ENCODE assay signal across 25 cellular contexts in the genomic region with DNA sequence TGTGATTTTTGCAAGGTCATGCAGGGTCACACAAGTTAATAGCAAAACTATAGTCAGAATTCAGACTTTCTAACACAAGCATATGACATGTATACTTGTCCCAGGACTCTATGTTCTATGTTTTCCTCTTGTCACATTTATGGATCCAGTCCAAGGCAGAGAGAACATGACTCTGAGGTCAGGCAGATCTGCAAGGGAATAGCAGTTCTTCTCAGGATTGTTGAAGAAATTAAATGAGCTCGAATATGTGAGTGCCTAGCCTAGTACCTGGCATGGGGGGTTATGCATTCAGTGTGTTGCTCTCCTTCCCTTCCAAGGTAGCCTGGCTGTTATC. TPM values are rescaled to one million over a fixed set of nuclear protein-coding genes. Genes with fewer than 3 reads are reported as not detected.
DNase-seq lines count a peak whose midpoint lies in the region; ATAC-seq, FAIRE-seq and TF ChIP-seq lines count a peak whose summit lies in the region.
"Had no signal": no experiment of that assay in that cellular context is flagged by ENCODE, and none has a peak within 500 bp of the region (broad histone marks: within the 10 kb centered on the region; RNA-seq: fewer than 3 reads in every experiment).

No MANE protein-coding gene starts in this region.

- RAD21 ChIA-PET in HCT116 (lab: Charles Lee; ENCODE audit: low non-redundant PET in 1 of 2, low total read pairs in 2 of 2, uncharacterized antibody in 2 of 2, unreplicated experiment in 2 of 2): no interaction called here

- no peak overlapping the region for H3K4me3 ChIP-seq in HCT116 (replicated peaks in 1 of 2; ENCODE audit: low read depth in 1 of 2, low read length in 2 of 2)
- no peak overlapping the region for H3K4me3 ChIP-seq in astrocyte (ENCODE audit: insufficient read depth, low read depth, low read length)
- no peak overlapping the region for H3K4me3 ChIP-seq in gastrocnemius medialis
- H3K4me3 ChIP-seq: pancreas, SK-N-MC had no signal

- intact Hi-C loops in HCT116 (cut with micrococcal nuclease): no loop called here
- intact Hi-C loops in left cardiac atrium (cut with DNase I): no loop called here
- intact Hi-C loops in gastrocnemius medialis (cut with DNase I; ENCODE audit: low total_unique reads): no loop called here
- intact Hi-C loops in activated CD8-positive, alpha-beta T cell treated with anti-CD3 and anti-CD28 coated beads for 36 hours (cut with micrococcal nuclease): no loop called here

- H3K9me3 Mint-ChIP-seq in astrocyte (ENCODE audit: unreplicated experiment): peaks cover 2% of the 10 kb centered on the region
- H3K9me3 Mint-ChIP-seq in activated CD8-positive, alpha-beta T cell treated with anti-CD3 and anti-CD28 coated beads for 36 hours: no peaks in the 10 kb centered on the region
- H3K9me3 Mint-ChIP-seq: activated CD4-positive, alpha-beta memory T cell treated with anti-CD3 and anti-CD28 coated beads, Interleukin-2, amount 10 ng/mL, durations not matched to agents 7 days and 5 days; immature natural killer cell; stimulated activated naive B cell treated with anti-CD40 and anti-IgM and Interleukin-4, amounts not matched to agents 10 μg/mL and 1 μg/mL and 100 μg/mL, for 72 hours had no signal

- no peaks in the 10 kb centered on the region for H4K20me1 ChIP-seq in HCT116 (ENCODE audit: insufficient read depth)
- no peaks in the 10 kb centered on the region for H4K20me1 ChIP-seq in astrocyte (ENCODE audit: insufficient read depth, low read length)

- H3K27me3 ChIP-seq in HCT116 (ENCODE audit: insufficient read depth, low read length) (peaks cover 4% of the 10 kb centered on the region; the same call in 1 of the 2 replicates), astrocyte (ENCODE audit: insufficient read depth, low read length) (peaks cover 9% of the 10 kb centered on the region), gastrocnemius medialis (no peaks in the 10 kb centered on the region)
- H3K27me3 ChIP-seq: pancreas had no signal

- H3K9ac ChIP-seq in HCT116 (ENCODE audit: low read length): no peak overlapping the region
- H3K9ac ChIP-seq in astrocyte (ENCODE audit: low read length): no peak overlapping the region

- POLR2A ChIA-PET in HCT116 (lab: Charles Lee): interaction anchor here (1.3 kb wide), 1 partner anchor 10 kb away, joined by 3 read pairs; no protein-coding TSS in a partner anchor
- POLR2A ChIA-PET in activated CD8-positive, alpha-beta T cell treated with anti-CD3 and anti-CD28 coated beads for 36 hours (lab: Charles Lee): interaction anchor here (0.6 kb wide), 1 partner anchor 11 kb away, joined by 3 read pairs; no protein-coding TSS in a partner anchor

- no peaks in the 10 kb centered on the region for H3K9me2 ChIP-seq in HCT116 (ENCODE audit: insufficient read depth)

- H3K27ac Mint-ChIP-seq in astrocyte (ENCODE audit: unreplicated experiment): peak overlapping the region; percentile 97
- no peak overlapping the region for H3K27ac Mint-ChIP-seq in activated CD8-positive, alpha-beta T cell treated with anti-CD3 and anti-CD28 coated beads for 36 hours
- H3K27ac Mint-ChIP-seq: activated CD4-positive, alpha-beta memory T cell treated with anti-CD3 and anti-CD28 coated beads, Interleukin-2, amount 10 ng/mL, durations not matched to agents 7 days and 5 days; immature natural killer cell; stimulated activated naive B cell treated with anti-CD40 and anti-IgM and Interleukin-4, amounts not matched to agents 10 μg/mL and 1 μg/mL and 100 μg/mL, for 72 hours had no signal

- peaks cover 61% of the 10 kb centered on the region for H3K4me1 Mint-ChIP-seq in astrocyte (ENCODE audit: low read depth, unreplicated experiment)
- peaks cover 8% of the 10 kb centered on the region for H3K4me1 Mint-ChIP-seq in activated CD8-positive, alpha-beta T cell treated with anti-CD3 and anti-CD28 coated beads for 36 hours (ENCODE audit: low read depth)
- H3K4me1 Mint-ChIP-seq: immature natural killer cell had no signal

- TF ChIP-seq POLR2A in HCT116 (IDR thresholded peaks at IDR 0.05; ENCODE audit: borderline replicate concordance, extremely low read depth, insufficient read depth, insufficient read length) (no peak), gastrocnemius medialis (IDR thresholded peaks at IDR 0.05) (no peak)

- H3K4me1 ChIP-seq in HCT116 (ENCODE audit: control insufficient read depth in 1 of 2, insufficient read depth in 2 of 2, low read length in 2 of 2): peaks cover 22 to 34% of the 10 kb centered on the region in 2 experiments
- H3K4me1 ChIP-seq in astrocyte (ENCODE audit: insufficient read depth, low read length): peaks cover 15% of the 10 kb centered on the region
- peaks cover 0 to 3% of the 10 kb centered on the region in 2 donors for H3K4me1 ChIP-seq in gastrocnemius medialis
- H3K4me1 ChIP-seq: pancreas had no signal

- H3K27ac ChIP-seq in HCT116 (ENCODE audit: low read depth, low read length) (no peak overlapping the region), astrocyte (ENCODE audit: low read depth, low read length) (no peak overlapping the region), gastrocnemius medialis (peak overlapping the region in 2 of 4 donors; percentile 13 to 55)
- H3K27ac ChIP-seq: pancreas, SK-N-MC had no signal

- H3K4me2 ChIP-seq in HCT116 (ENCODE audit: low read length) (peak overlapping the region; percentile 57), astrocyte (ENCODE audit: low read length) (peak overlapping the region; percentile 51)

- ATAC-seq in HCT116: 0 out of 2 replicates have a peak, but pooled peaks have one; percentile 6
- peak; percentile 47 to 48 for ATAC-seq in left cardiac atrium
- peak; percentile 66 to 69 for ATAC-seq in gastrocnemius medialis
- no peak for ATAC-seq in activated CD8-positive, alpha-beta T cell treated with anti-CD3 and anti-CD28 coated beads for 36 hours
- ATAC-seq: naive thymus-derived CD8-positive, alpha-beta T cell; Panc1; stimulated activated naive B cell treated with anti-CD40 and anti-IgM and Interleukin-4, amounts not matched to agents 10 μg/mL and 1 μg/mL and 100 μg/mL, for 72 hours had no signal

- H3K79me2 ChIP-seq in HCT116 (ENCODE audit: insufficient read depth, low read length) (no peaks in the 10 kb centered on the region), astrocyte (ENCODE audit: insufficient read depth, low read length) (no peaks in the 10 kb centered on the region)

- no peak for TF ChIP-seq RAD21 in HCT116 (IDR thresholded peaks at IDR 0.05; ENCODE audit: low read depth)

- H2AFZ ChIP-seq in HCT116 (ENCODE audit: low read depth, low read length, poor library complexity, severe bottlenecking) (no peak overlapping the region), astrocyte (ENCODE audit: low read depth, low read length) (no peak overlapping the region)

- CTCF ChIA-PET in HCT116 (lab: Charles Lee): interaction anchor here (0.7 to 1.8 kb wide), 2 partner anchors 14 to 290 kb away, joined by 3 to 5 read pairs; no protein-coding TSS in a partner anchor
- CTCF ChIA-PET in activated CD8-positive, alpha-beta T cell treated with anti-CD3 and anti-CD28 coated beads for 36 hours (lab: Charles Lee): interaction anchor here (1.4 to 2.1 kb wide), 2 partner anchors 17 to 19 kb away, joined by 4 to 11 read pairs; no protein-coding TSS in a partner anchor

- no TSS peak for BruUV-seq in HCT116 (replicated peaks; lab: Mats Ljungman, UMichigan)

- no peak for TF ChIP-seq CTCF in HCT116 (IDR thresholded peaks at IDR 0.05 in 2 of 3, conservative IDR thresholded peaks at IDR 0.05 in 1 of 3; ENCODE audit: borderline replicate concordance in 1 of 3, insufficient read depth in 1 of 3, low read depth in 2 of 3, low read length in 2 of 3)
- TF ChIP-seq CTCF in astrocyte (IDR thresholded peaks at IDR 0.05; ENCODE audit: insufficient read depth, low read depth, low read length): no peak
- TF ChIP-seq CTCF in gastrocnemius medialis (IDR thresholded peaks at IDR 0.05 in 4 of 5, conservative IDR thresholded peaks at IDR 0.05 in 1 of 5): no peak
- no peak for TF ChIP-seq CTCF in activated CD8-positive, alpha-beta T cell treated with anti-CD3 and anti-CD28 coated beads for 36 hours (IDR thresholded peaks at IDR 0.05)

- no peaks in the 10 kb centered on the region for H3K27me3 Mint-ChIP-seq in astrocyte (ENCODE audit: low read depth, unreplicated experiment)
- H3K27me3 Mint-ChIP-seq in activated CD8-positive, alpha-beta T cell treated with anti-CD3 and anti-CD28 coated beads for 36 hours: peaks cover 4% of the 10 kb centered on the region

- H3K36me3 ChIP-seq in HCT116 (ENCODE audit: control insufficient read depth in 1 of 2, insufficient read depth in 2 of 2, low read length in 2 of 2) (no peaks in the 10 kb centered on the region), astrocyte (ENCODE audit: insufficient read depth, low read length) (no peaks in the 10 kb centered on the region), gastrocnemius medialis (no peaks in the 10 kb centered on the region)
- H3K36me3 ChIP-seq: pancreas had no signal

- no peak for FAIRE-seq in astrocyte (lab: Jason Lieb, UNC)
- FAIRE-seq: HTR-8/SVneo, pancreas had no signal

- DNase-seq in HCT116 (ENCODE audit: low read depth, low spot score): no peak
- DNase-seq in astrocyte (ENCODE audit: low read depth): no peak
- DNase-seq in left cardiac atrium: no peak
- DNase-seq in gastrocnemius medialis: no peak
- DNase-seq in SHP77 treated with DMSO at 0.1 percent for 48 hours (lab: John Stamatoyannopoulos, UW): no peak
- no peak for DNase-seq in NK-92 (lab: John Stamatoyannopoulos, UW; ENCODE audit: unreplicated experiment)
- no peak for DNase-seq in activated CD8-positive, alpha-beta T cell treated with anti-CD3 and anti-CD28 coated beads for 36 hours
- DNase-seq: activated CD4-positive, alpha-beta memory T cell treated with anti-CD3 and anti-CD28 coated beads, Interleukin-2, amount 10 ng/mL, durations not matched to agents 7 days and 5 days; activated CD4-positive, CD25-positive, alpha-beta regulatory T cell; activated naive CD4-positive, alpha-beta T cell; activated T-cell treated with anti-CD3 and anti-CD28 coated beads, Interleukin-2, amount 50 U/mL, for 1 hour; anterior cingulate cortex; DMS79; immature natural killer cell; Karpas-422; naive thymus-derived CD8-positive, alpha-beta T cell; NCI-H1092; NCI-H1930; pancreas; stimulated activated naive B cell treated with anti-CD40 and anti-IgM and Interleukin-4, amounts not matched to agents 10 μg/mL and 1 μg/mL and 100 μg/mL, for 72 hours; T-helper 9 cell had no signal

- H3K9me3 ChIP-seq in HCT116 (ENCODE audit: control insufficient read depth in 1 of 2, insufficient read depth in 1 of 2, low read depth in 1 of 2, low read length in 2 of 2) (no peaks in the 10 kb centered on the region), astrocyte (ENCODE audit: insufficient read depth, low read depth, low read length) (no peaks in the 10 kb centered on the region), gastrocnemius medialis (no peaks in the 10 kb centered on the region)
- H3K9me3 ChIP-seq: pancreas had no signal

- H3K4me3 Mint-ChIP-seq in astrocyte (ENCODE audit: unreplicated experiment): peak overlapping the region; percentile 68
- H3K4me3 Mint-ChIP-seq in activated CD8-positive, alpha-beta T cell treated with anti-CD3 and anti-CD28 coated beads for 36 hours: no peak overlapping the region
- H3K4me3 Mint-ChIP-seq: activated CD4-positive, alpha-beta memory T cell treated with anti-CD3 and anti-CD28 coated beads, Interleukin-2, amount 10 ng/mL, durations not matched to agents 7 days and 5 days; immature natural killer cell; naive thymus-derived CD8-positive, alpha-beta T cell; stimulated activated naive B cell treated with anti-CD40 and anti-IgM and Interleukin-4, amounts not matched to agents 10 μg/mL and 1 μg/mL and 100 μg/mL, for 72 hours had no signal

- H3K36me3 Mint-ChIP-seq in astrocyte (ENCODE audit: low read depth, unreplicated experiment): peaks cover 4% of the 10 kb centered on the region
- no peaks in the 10 kb centered on the region for H3K36me3 Mint-ChIP-seq in activated CD8-positive, alpha-beta T cell treated with anti-CD3 and anti-CD28 coated beads for 36 hours (ENCODE audit: low read depth)
- H3K36me3 Mint-ChIP-seq: immature natural killer cell; naive thymus-derived CD8-positive, alpha-beta T cell; stimulated activated naive B cell treated with anti-CD40 and anti-IgM and Interleukin-4, amounts not matched to agents 10 μg/mL and 1 μg/mL and 100 μg/mL, for 72 hours had no signal

- in situ Hi-C loops in gastrocnemius medialis (cut with MboI; ENCODE audit: low sequenced_read_pairs in 4 of 4): loop anchor here in 1 of 4 donors (10.0 kb wide), 1 partner anchor 64 kb away; no protein-coding TSS in a partner anchor

RNA-seq across cellular contexts. Expression of a gene that starts 9.5 kb away (rescaled TPM):
- total RNA-seq in HCT116 (2021; ENCODE audit: unreplicated experiment) (not detected), astrocyte (0.07 and 0.09 TPM in 2 replicates), left cardiac atrium (not detected), gastrocnemius medialis (not detected)
- polyA plus RNA-seq in HCT116 (2012): not detected in 2 replicates
- not detected for total RNA-seq in activated CD8-positive, alpha-beta T cell treated with anti-CD3 and anti-CD28 coated beads for 36 hours
- total RNA-seq: activated CD4-positive, alpha-beta memory T cell treated with anti-CD3 and anti-CD28 coated beads, Interleukin-2, amount 10 ng/mL, durations not matched to agents 7 days and 5 days; lung microvascular endothelial cell; naive thymus-derived CD8-positive, alpha-beta T cell; pancreas had no signal
- polyA plus RNA-seq: immature natural killer cell; naive thymus-derived CD8-positive, alpha-beta T cell; pancreas had no signal

RNA-seq across cellular contexts. Expression of a gene that starts 53.3 kb away (rescaled TPM):
- 0.02 TPM for total RNA-seq in HCT116 (2021; ENCODE audit: unreplicated experiment)
- polyA plus RNA-seq in HCT116 (2012): 0.03 and 0.04 TPM in 2 replicates
- total RNA-seq in astrocyte: 0.70 and 0.86 TPM in 2 replicates
- total RNA-seq in left cardiac atrium: under 1 TPM; 0.03 to 0.08 TPM
- under 1 TPM in 1 of 4 donors, not detected in 3; 0.13 TPM for total RNA-seq in gastrocnemius medialis
- total RNA-seq in activated CD8-positive, alpha-beta T cell treated with anti-CD3 and anti-CD28 coated beads for 36 hours: not detected
- total RNA-seq: naive thymus-derived CD8-positive, alpha-beta T cell had no signal
- polyA plus RNA-seq: immature natural killer cell; naive thymus-derived CD8-positive, alpha-beta T cell had no signal

RNA-seq across cellular contexts. Expression of a gene that starts 55.5 kb away (rescaled TPM):
- total RNA-seq in HCT116 (2021; ENCODE audit: unreplicated experiment) (not detected), astrocyte (not detected in 2 replicates), left cardiac atrium (not detected), gastrocnemius medialis (not detected)
- 0.02 TPM in 1 of 2 replicates, not detected in the other for polyA plus RNA-seq in HCT116 (2012)
- total RNA-seq in activated CD8-positive, alpha-beta T cell treated with anti-CD3 and anti-CD28 coated beads for 36 hours: not detected
- total RNA-seq: activated CD4-positive, alpha-beta memory T cell treated with anti-CD3 and anti-CD28 coated beads, Interleukin-2, amount 10 ng/mL, durations not matched to agents 7 days and 5 days; lung microvascular endothelial cell; pancreas had no signal
- polyA plus RNA-seq: immature natural killer cell had no signal
